ENCODE assay signal across 8 cellular contexts in the genomic region with DNA sequence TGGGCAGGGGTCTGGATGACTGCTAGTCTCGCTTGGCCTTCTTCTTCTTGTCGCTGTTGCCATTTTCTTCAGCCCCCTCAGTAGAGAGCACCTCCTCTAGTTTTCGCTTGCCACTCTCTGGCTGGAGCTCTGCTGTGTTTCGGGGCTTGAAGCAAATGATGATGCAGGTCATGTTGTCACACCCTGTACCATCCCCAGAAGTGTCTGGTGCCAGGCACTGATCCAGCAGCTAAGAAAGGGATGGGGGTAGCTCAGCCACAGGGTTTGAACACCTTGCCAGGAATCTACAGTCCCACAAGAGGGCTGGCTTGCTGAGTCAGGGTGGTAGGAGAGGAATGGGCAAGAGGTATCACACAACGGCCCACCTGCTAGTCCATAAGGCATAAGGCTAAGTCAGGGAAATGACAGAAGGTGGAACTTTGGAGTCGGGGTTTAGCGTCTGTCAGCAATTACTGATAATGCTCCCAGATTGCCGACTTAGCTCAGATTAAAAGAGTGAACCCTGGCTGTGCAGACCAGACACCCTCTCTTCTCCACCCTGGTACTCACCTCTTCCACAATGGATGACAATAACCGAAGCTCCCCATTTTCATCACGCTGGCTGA. TPM values are rescaled to one million over a fixed set of nuclear protein-coding genes. Genes with fewer than 3 reads are reported as not detected.
A peak's percentile ranks its signal among the peaks of the same experiment; 100 is the strongest.
DNase-seq lines count a peak whose midpoint lies in the region; ATAC-seq, FAIRE-seq and TF ChIP-seq lines count a peak whose summit lies in the region.
"Had no signal": no experiment of that assay in that cellular context is flagged by ENCODE, and none has a peak within 500 bp of the region (broad histone marks: within the 10 kb centered on the region; RNA-seq: fewer than 3 reads in every experiment).

No MANE protein-coding gene starts in this region.

- H3K36me3 Mint-ChIP-seq in IgD-negative memory B cell: peaks cover 2% of the 10 kb centered on the region

- in situ Hi-C loops in brain microvascular endothelial cell (cut with HindIII; ENCODE audit: low pct_ligation_motif_present, low sequenced_read_pairs): no loop called here

- H3K4me1 Mint-ChIP-seq in IgD-negative memory B cell: peaks cover 9 to 23% (median 18%) of the 10 kb centered on the region in 3 donors

- peak overlapping the region; percentile 95 for H3K27ac ChIP-seq in brain microvascular endothelial cell
- peak overlapping the region; percentile 95 for H3K27ac ChIP-seq in rectal smooth muscle tissue (ENCODE audit: low read depth, low read length)
- H3K27ac ChIP-seq in kidney (ENCODE audit: low read depth in 2 of 2, low read length in 2 of 2): peak overlapping the region in 1 of 2 donors; percentile 88

- FAIRE-seq in kidney (lab: Jason Lieb, UNC): no peak

- H3K9me3 ChIP-seq in kidney (ENCODE audit: control insufficient read depth in 1 of 2, low read length in 2 of 2): no peaks in the 10 kb centered on the region

- peak overlapping the region; percentile 91 to 96 (median 93) for H3K27ac Mint-ChIP-seq in IgD-negative memory B cell

- H3K27me3 ChIP-seq in brain microvascular endothelial cell (replicated peaks) (no peaks in the 10 kb centered on the region), rectal smooth muscle tissue (ENCODE audit: control insufficient read depth, insufficient read depth, low read length) (no peaks in the 10 kb centered on the region)

- H3K9ac ChIP-seq in rectal smooth muscle tissue (ENCODE audit: low read length) (no peak overlapping the region), kidney (ENCODE audit: low read length in 2 of 2) (peak overlapping the region in 1 of 2 donors; percentile 75)

- H3K4me1 ChIP-seq in rectal smooth muscle tissue (ENCODE audit: control insufficient read depth, insufficient read depth, low read length) (peaks cover 13% of the 10 kb centered on the region), kidney (ENCODE audit: control insufficient read depth in 1 of 2, insufficient read depth in 1 of 2, low read depth in 1 of 2, low read length in 2 of 2) (peaks cover 14 to 15% of the 10 kb centered on the region in 2 donors)

- no peaks in the 10 kb centered on the region for H3K27me3 Mint-ChIP-seq in IgD-negative memory B cell

- DNase-seq in brain microvascular endothelial cell (no peak), kidney (no peak)
- DNase-seq: activated CD4-positive, CD25-positive, alpha-beta regulatory T cell treated with anti-CD3 and anti-CD28 coated beads, Interleukin-2, amount 50 U/mL, for 72 hours; KBM-7 had no signal

- H3K4me3 ChIP-seq in brain microvascular endothelial cell (ENCODE audit: low read depth, low read length) (no peak overlapping the region), rectal smooth muscle tissue (ENCODE audit: low read length) (peak overlapping the region; percentile 83), kidney (ENCODE audit: low read length in 2 of 2) (peak overlapping the region in 1 of 2 donors; percentile 73)

- intact Hi-C loops in kidney (cut with DNase I): no loop called here

- ATAC-seq in GM21390 (IDR thresholded peaks at IDR 0.05; ENCODE audit: unreplicated experiment) (no peak), GM21423 (IDR thresholded peaks at IDR 0.05; ENCODE audit: unreplicated experiment) (no peak)

- TF ChIP-seq CTCF in brain microvascular endothelial cell (IDR thresholded peaks at IDR 0.05; ENCODE audit: low read depth, low read length, missing control alignments) (no peak), kidney (IDR thresholded peaks at IDR 0.05; ENCODE audit: borderline replicate concordance, extremely low read depth, insufficient read depth) (no peak)

- no peaks in the 10 kb centered on the region for H3K9me3 Mint-ChIP-seq in IgD-negative memory B cell

- H3K36me3 ChIP-seq in brain microvascular endothelial cell (replicated peaks) (peaks cover 57% of the 10 kb centered on the region), rectal smooth muscle tissue (ENCODE audit: control insufficient read depth, insufficient read depth, low read length) (peaks cover 35% of the 10 kb centered on the region), kidney (ENCODE audit: control insufficient read depth in 1 of 2, insufficient read depth in 2 of 2, low read length in 2 of 2) (peaks cover 23 to 33% of the 10 kb centered on the region in 2 donors)

- peak overlapping the region; percentile 63 to 91 (median 82) for H3K4me3 Mint-ChIP-seq in IgD-negative memory B cell

RNA-seq across cellular contexts. Expression of a gene that starts 1.1 kb away (rescaled TPM):
- 4.8 TPM for polyA plus RNA-seq in IgD-negative memory B cell
- total RNA-seq in kidney: 23.6 TPM
- polyA plus RNA-seq in kidney (ENCODE audit: insufficient read depth, low read depth, low replicate concordance): 18.8 TPM

RNA-seq across cellular contexts. Expression of a gene that starts 11.3 kb away (rescaled TPM):
- polyA plus RNA-seq in IgD-negative memory B cell (219 TPM), kidney (ENCODE audit: insufficient read depth, low read depth, low replicate concordance) (115 TPM)
- total RNA-seq in kidney: 98.7 TPM

RNA-seq across cellular contexts. Expression of a gene that starts 11.5 kb away (rescaled TPM):
- 35.0 TPM for polyA plus RNA-seq in IgD-negative memory B cell
- 35.8 TPM for total RNA-seq in kidney
- polyA plus RNA-seq in kidney (ENCODE audit: insufficient read depth, low read depth, low replicate concordance): 49.6 TPM

RNA-seq across cellular contexts. Expression of a gene that starts 25.1 kb away (rescaled TPM):
- polyA plus RNA-seq in IgD-negative memory B cell: 38.6 TPM
- total RNA-seq in kidney: 59.3 TPM
- 38.3 TPM for polyA plus RNA-seq in kidney (ENCODE audit: insufficient read depth, low read depth, low replicate concordance)

RNA-seq across cellular contexts. Expression of a gene that starts 27.7 kb away (rescaled TPM):
- polyA plus RNA-seq in IgD-negative memory B cell: 80.1 TPM
- total RNA-seq in kidney: 60.7 TPM
- 50.7 TPM for polyA plus RNA-seq in kidney (ENCODE audit: insufficient read depth, low read depth, low replicate concordance)
